Comparison of ENCODE assay signal across 9 cellular contexts in the genomic region with DNA sequence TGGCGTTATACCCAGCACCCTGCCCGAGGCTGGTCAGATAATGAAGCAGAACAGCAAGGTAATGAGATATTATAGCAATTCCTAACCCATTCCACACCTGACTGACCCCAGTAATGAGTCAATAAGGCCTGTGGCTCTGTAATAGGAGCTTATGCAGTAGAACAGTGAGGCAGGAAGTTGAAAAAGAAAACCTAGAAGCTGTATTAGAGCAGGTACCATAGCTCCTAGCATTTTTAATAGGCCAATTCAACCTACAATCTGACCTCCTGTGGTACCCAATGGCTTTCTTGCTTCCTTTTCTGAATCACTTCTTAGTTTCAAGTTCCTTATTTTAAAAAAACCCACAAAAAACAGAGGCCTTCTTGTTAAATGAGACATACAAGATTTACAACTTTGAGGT. TPM values are rescaled to one million over a fixed set of nuclear protein-coding genes. Genes with fewer than 3 reads are reported as not detected.
DNase-seq lines count a peak whose midpoint lies in the region; ATAC-seq and TF ChIP-seq lines count a peak whose summit lies in the region.
"Had no signal": no experiment of that assay in that cellular context is flagged by ENCODE, and none has a peak within 500 bp of the region (broad histone marks: within the 10 kb centered on the region; RNA-seq: fewer than 3 reads in every experiment).

No MANE protein-coding gene starts in this region.

- no peaks in the 10 kb centered on the region for H3K4me1 Mint-ChIP-seq in central memory CD8-positive, alpha-beta T cell

- H3K9me3 ChIP-seq in body of pancreas (peaks cover 0 to 8% (median 0%) of the 10 kb centered on the region in 3 donors), lower lobe of right lung (peaks cover 22% of the 10 kb centered on the region)

- WGBS in body of pancreas, 2 donors: 46 to 58% methylated on average over 2 of the region's 2 CpGs

- no peak overlapping the region for H3K27ac Mint-ChIP-seq in central memory CD8-positive, alpha-beta T cell (ENCODE audit: low read depth)

- peaks cover 11% of the 10 kb centered on the region for H3K9me3 Mint-ChIP-seq in central memory CD8-positive, alpha-beta T cell

- intact Hi-C loops in body of pancreas (cut with DNase I): no loop called here
- intact Hi-C loops in lower lobe of right lung (cut with DNase I): no loop called here

- H3K4me3 Mint-ChIP-seq in central memory CD8-positive, alpha-beta T cell: no peak overlapping the region
- H3K4me3 Mint-ChIP-seq: brain had no signal

- H3K36me3 Mint-ChIP-seq in central memory CD8-positive, alpha-beta T cell (ENCODE audit: insufficient read depth): no peaks in the 10 kb centered on the region
- H3K36me3 Mint-ChIP-seq: brain had no signal

- H3K4me1 ChIP-seq in body of pancreas: peaks cover 14% of the 10 kb centered on the region
- no peaks in the 10 kb centered on the region for H3K4me1 ChIP-seq in lower lobe of right lung

- ATAC-seq in GM18520 (IDR thresholded peaks at IDR 0.05; ENCODE audit: unreplicated experiment): peak; percentile 91
- peak; percentile 84 for ATAC-seq in HG02571 (IDR thresholded peaks at IDR 0.05; ENCODE audit: unreplicated experiment)
- peak; percentile 14 for ATAC-seq in central memory CD8-positive, alpha-beta T cell (replicated peaks; ENCODE audit: extremely low read depth, poor library complexity, severe bottlenecking)
- no peak for ATAC-seq in body of pancreas
- ATAC-seq in lower lobe of right lung: no peak

- H3K27me3 ChIP-seq in body of pancreas (no peaks in the 10 kb centered on the region), lower lobe of right lung (ENCODE audit: low read depth) (no peaks in the 10 kb centered on the region)

- no peak for TF ChIP-seq POLR2A in body of pancreas (IDR thresholded peaks at IDR 0.05)

- no peaks in the 10 kb centered on the region for H3K27me3 Mint-ChIP-seq in central memory CD8-positive, alpha-beta T cell
- H3K27me3 Mint-ChIP-seq: brain had no signal

- peak; percentile 7 for DNase-seq in KG1 (lab: John Stamatoyannopoulos, UW)
- DNase-seq in central memory CD8-positive, alpha-beta T cell (ENCODE audit: low spot score in 2 of 2): no peak
- no peak for DNase-seq in body of pancreas
- no peak for DNase-seq in activated T-cell treated with anti-CD3 and anti-CD28 coated beads for 4 hours
- no peak for DNase-seq in lower lobe of right lung
- no peak for DNase-seq in activated CD4-positive, alpha-beta T cell treated with anti-CD3 and anti-CD28 coated beads, Interleukin-2, amount 50 U/mL, for 48 hours

- H3K4me3 ChIP-seq in body of pancreas: no peak overlapping the region
- no peak overlapping the region for H3K4me3 ChIP-seq in lower lobe of right lung

- H3K36me3 ChIP-seq in body of pancreas (replicated peaks in 1 of 2; ENCODE audit: insufficient read depth in 1 of 2, low read depth in 2 of 2) (no peaks in the 10 kb centered on the region), lower lobe of right lung (no peaks in the 10 kb centered on the region)

- H3K27ac ChIP-seq in body of pancreas: no peak overlapping the region
- no peak overlapping the region for H3K27ac ChIP-seq in lower lobe of right lung

- TF ChIP-seq CTCF in body of pancreas (IDR thresholded peaks at IDR 0.05) (no peak), lower lobe of right lung (IDR thresholded peaks at IDR 0.05) (no peak)

RNA-seq across cellular contexts. Expression of a gene that starts 43.6 kb away (rescaled TPM):
- total RNA-seq in body of pancreas (10 to 100 TPM; 14.2 to 32.9 TPM), lower lobe of right lung (22.6 TPM)

Comparison
In these comparisons a context has a peak if more than half of its experiments do, and no peak if none do; other contexts are left out.
1. ATAC-seq: peak in GM18520 (single experiment), HG02571 (single experiment) and central memory CD8-positive, alpha-beta T cell (single experiment); none in body of pancreas (single experiment) and lower lobe of right lung (0 of 2).